Comparison of ENCODE assay signal across 9 cellular contexts in genomic region chr14:99684356-99684952, GRCh38. TPM values are rescaled to one million over a fixed set of nuclear protein-coding genes. Genes with fewer than 3 reads are reported as not detected.
DNase-seq lines count a peak whose midpoint lies in the region; ATAC-seq and TF ChIP-seq lines count a peak whose summit lies in the region.
"Had no signal": no experiment of that assay in that cellular context is flagged by ENCODE, and none has a peak within 500 bp of the region (broad histone marks: within the 10 kb centered on the region; RNA-seq: fewer than 3 reads in every experiment).

No MANE protein-coding gene starts in this region.

- H3K27me3 ChIP-seq in GM23248 (replicated peaks; ENCODE audit: insufficient read depth) (peaks cover 10% of the 10 kb centered on the region), OCI-LY3 (ENCODE audit: low read depth, low read length) (peaks cover 34% of the 10 kb centered on the region), iPS DF 6.9 (ENCODE audit: control insufficient read depth, insufficient read depth, low read length) (no peaks in the 10 kb centered on the region), subcutaneous abdominal adipose tissue (ENCODE audit: control insufficient read depth in 5 of 5, insufficient read depth in 4 of 5, low read length in 5 of 5) (peaks cover 0 to 25% (median 10%) of the 10 kb centered on the region in 5 donors)

- H2AFZ ChIP-seq in GM23248 (peak overlapping the region; percentile 68), OCI-LY3 (ENCODE audit: low read depth, low read length) (no peak overlapping the region; the same call in 1 of the 2 replicates)

- H3K9ac ChIP-seq in GM23248 (peak overlapping the region; percentile 67), OCI-LY3 (ENCODE audit: low read length) (no peak overlapping the region), subcutaneous abdominal adipose tissue (ENCODE audit: low read length in 5 of 5) (peak overlapping the region in 4 of 5 donors; percentile 51 to 79 (median 62))

- H3K4me1 ChIP-seq in GM23248 (ENCODE audit: insufficient read depth) (peaks cover 3% of the 10 kb centered on the region; the same call in 1 of the 2 replicates), OCI-LY3 (ENCODE audit: low read length) (peaks cover 12% of the 10 kb centered on the region; the same call in 1 of the 2 replicates), iPS DF 6.9 (ENCODE audit: control insufficient read depth, insufficient read depth, low read length) (peaks cover 4% of the 10 kb centered on the region), subcutaneous abdominal adipose tissue (ENCODE audit: control insufficient read depth in 5 of 5, insufficient read depth in 5 of 5, low read length in 5 of 5) (peaks cover 3 to 27% (median 13%) of the 10 kb centered on the region in 5 donors)

- no peak overlapping the region for H3K27ac ChIP-seq in GM23248
- no peak overlapping the region for H3K27ac ChIP-seq in OCI-LY3 (ENCODE audit: low read length)
- H3K27ac ChIP-seq in iPS DF 6.9 (ENCODE audit: low read length), result no peak overlapping the region
- no peak overlapping the region for H3K27ac ChIP-seq in subcutaneous abdominal adipose tissue (ENCODE audit: low read depth, low read length)

- H3F3A ChIP-seq in GM23248 (ENCODE audit: insufficient read depth), result no peaks in the 10 kb centered on the region

- H3K4me3 ChIP-seq in GM23248, result peak overlapping the region; percentile 70
- H3K4me3 ChIP-seq in OCI-LY3 (ENCODE audit: low read length), result peak overlapping the region; percentile 76
- H3K4me3 ChIP-seq in iPS DF 6.9 (ENCODE audit: low read length), result peak overlapping the region; percentile 67; the same call in 1 of the 2 replicates
- H3K4me3 ChIP-seq in subcutaneous abdominal adipose tissue (ENCODE audit: low read depth in 1 of 5, low read length in 5 of 5), result peak overlapping the region; percentile 50 to 70 (median 59)

- ATAC-seq in GM18499 (IDR thresholded peaks at IDR 0.05; ENCODE audit: insufficient read depth, unreplicated experiment), result peak; percentile 15

- no peak for DNase-seq in GM23248
- no peak for DNase-seq in iPS DF 6.9 (ENCODE audit: low read depth, low spot score)
- no peak for DNase-seq in putamen (ENCODE audit: low spot score)
- no peak for DNase-seq in GF-D8 (lab: John Stamatoyannopoulos, UW)
- no peak for DNase-seq in GDM1 (lab: John Stamatoyannopoulos, UW)

- no peaks in the 10 kb centered on the region for H3K36me3 ChIP-seq in GM23248 (ENCODE audit: low read depth)
- no peaks in the 10 kb centered on the region for H3K36me3 ChIP-seq in OCI-LY3 (replicated peaks; ENCODE audit: low read depth, low read length)
- H3K36me3 ChIP-seq in iPS DF 6.9 (ENCODE audit: control insufficient read depth, insufficient read depth, low read length), result no peaks in the 10 kb centered on the region
- no peaks in the 10 kb centered on the region for H3K36me3 ChIP-seq in subcutaneous abdominal adipose tissue (ENCODE audit: control insufficient read depth in 5 of 5, insufficient read depth in 5 of 5, low read length in 5 of 5)

- H3K79me2 ChIP-seq in GM23248 (ENCODE audit: insufficient read depth), result no peaks in the 10 kb centered on the region
- no peaks in the 10 kb centered on the region for H3K79me2 ChIP-seq in OCI-LY3 (ENCODE audit: low read length)

- H3K9me3 ChIP-seq in GM23248 (ENCODE audit: low read depth), result no peaks in the 10 kb centered on the region
- H3K9me3 ChIP-seq in OCI-LY3 (ENCODE audit: insufficient read depth, low read length), result no peaks in the 10 kb centered on the region
- H3K9me3 ChIP-seq in iPS DF 6.9 (ENCODE audit: control insufficient read depth, insufficient read depth, low read length), result no peaks in the 10 kb centered on the region
- H3K9me3 ChIP-seq in subcutaneous abdominal adipose tissue (ENCODE audit: control insufficient read depth in 5 of 5, low read length in 5 of 5), result no peaks in the 10 kb centered on the region

- H4K20me1 ChIP-seq in GM23248 (ENCODE audit: insufficient read depth) (no peaks in the 10 kb centered on the region), OCI-LY3 (ENCODE audit: insufficient read depth, low read length) (no peaks in the 10 kb centered on the region)

- H3K4me2 ChIP-seq in GM23248 (ENCODE audit: unreplicated experiment), result peak overlapping the region; percentile 83
- H3K4me2 ChIP-seq in OCI-LY3 (ENCODE audit: low read length), result peak overlapping the region; percentile 75

- WGBS in GM23248 (ENCODE audit: low coverage in 1 of 2, low lambda C conversion rate in 2 of 2, missing lambda C conversion rate in 2 of 2), 2 experiments, result 4 to 13% methylated on average over 17 to 37 of the region's 51 CpGs
- no CpG with 5 or more reads among the region's 51 CpGs for WGBS in iPS DF 6.9 (ENCODE audit: insufficient coverage, insufficient read length)

- TF ChIP-seq CTCF in OCI-LY3 (IDR thresholded peaks at IDR 0.05; ENCODE audit: low read depth, low read length), result no peak

- H3K9me2 ChIP-seq in GM23248 (ENCODE audit: insufficient read depth), result no peaks in the 10 kb centered on the region

- in situ Hi-C loops in GM23248 (cut with MboI), result no loop called here

RNA-seq across cellular contexts. Expression of gene CYP46A1, which starts 0.4 kb away (rescaled TPM):
- total RNA-seq in GM23248 (2014; rRNA removed; shearing (Covaris generic)), result 0.13 and 0.22 TPM in 2 replicates
- polyA plus RNA-seq in GM23248 (2016; fragmentation: Nextera tagmentation; extraction: Ambion mirVana), result 0.15 and 0.29 TPM in 2 replicates

RNA-seq across cellular contexts. Expression of gene HHIPL1, which starts 39.5 kb away (rescaled TPM):
- 11.3 and 19.2 TPM in 2 replicates for total RNA-seq in GM23248 (2014; rRNA removed; shearing (Covaris generic))
- 5.8 and 6.5 TPM in 2 replicates for polyA plus RNA-seq in GM23248 (2016; fragmentation: Nextera tagmentation; extraction: Ambion mirVana)
- total RNA-seq: activated CD8-positive, alpha-beta memory T cell treated with anti-CD3 and anti-CD28 coated beads for 36 hours had no signal
